In the genomic region with DNA sequence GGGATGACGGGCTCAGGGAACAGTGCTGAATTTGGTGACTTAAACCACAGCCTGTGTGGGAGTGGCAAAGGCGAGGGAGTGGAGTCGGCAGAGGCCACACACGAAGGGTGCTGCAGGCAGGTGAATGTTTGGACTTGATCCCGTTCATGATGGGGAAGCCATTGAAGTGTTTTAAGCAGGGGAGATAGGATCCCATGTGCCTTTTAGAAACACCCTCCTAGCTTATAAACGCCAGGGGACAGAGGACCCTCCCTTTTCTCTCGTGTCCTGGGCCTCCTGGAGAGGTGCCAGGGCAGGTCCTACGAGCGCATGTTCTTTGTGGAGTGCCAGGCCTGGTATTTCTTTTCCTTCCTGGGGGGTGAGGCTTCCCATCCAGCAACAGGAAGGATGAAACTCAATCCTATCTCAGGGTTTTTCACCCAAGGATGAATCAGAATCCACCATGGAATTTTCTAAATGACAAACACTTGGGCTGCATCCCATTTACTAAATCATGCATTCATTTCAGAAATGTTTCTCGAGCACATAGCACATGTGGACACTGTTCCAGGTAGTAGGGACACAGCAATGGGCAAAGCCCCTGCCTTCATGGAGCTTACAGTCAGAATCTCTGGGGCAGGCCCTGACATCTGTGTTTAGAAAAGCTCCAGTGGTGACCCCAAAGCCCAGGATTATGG, we compare ENCODE assay signal across 16 cellular contexts. TPM values are rescaled to one million over a fixed set of nuclear protein-coding genes. Genes with fewer than 3 reads are reported as not detected.
A peak's percentile ranks its signal among the peaks of the same experiment; 100 is the strongest.
DNase-seq lines count a peak whose midpoint lies in the region; ATAC-seq, FAIRE-seq and TF ChIP-seq lines count a peak whose summit lies in the region.
"Had no signal": no experiment of that assay in that cellular context is flagged by ENCODE, and none has a peak within 500 bp of the region (broad histone marks: within the 10 kb centered on the region; RNA-seq: fewer than 3 reads in every experiment).

No MANE protein-coding gene starts in this region.

- H3K36me3 ChIP-seq in ACC112 (ENCODE audit: insufficient read depth, low read length) (no peaks in the 10 kb centered on the region), bronchial epithelial cell (ENCODE audit: control insufficient read depth, insufficient read depth, low read length) (no peaks in the 10 kb centered on the region)
- H3K36me3 ChIP-seq: heart left ventricle, neural progenitor cell, upper lobe of right lung had no signal

- no peak for FAIRE-seq in bronchial epithelial cell (lab: Jason Lieb, UNC)

- peaks cover 2% of the 10 kb centered on the region for H3K4me1 Mint-ChIP-seq in endothelial cell (ENCODE audit: unreplicated experiment)

- H3K4me1 ChIP-seq in ACC112 (ENCODE audit: control insufficient read depth, insufficient read depth, low read length, unreplicated experiment) = peaks cover 33% of the 10 kb centered on the region

- ATAC-seq in omental fat pad (ENCODE audit: low FRiP score) = no peak

- H3K9me3 Mint-ChIP-seq in endothelial cell (ENCODE audit: unreplicated experiment) = no peaks in the 10 kb centered on the region
- H3K9me3 Mint-ChIP-seq: IgD-negative memory B cell, neural progenitor cell had no signal

- DNase-seq in HS-27A (ENCODE audit: low read depth) (peak; percentile 22), bronchial epithelial cell (ENCODE audit: low read depth) (peak; percentile 27), myocyte (ENCODE audit: low read depth) (peak; percentile 65), NCI-H2081 (lab: John Stamatoyannopoulos, UW) (no peak), omental fat pad (ENCODE audit: low spot score) (no peak), endothelial cell (ENCODE audit: low spot score) (no peak)
- no peak for DNase-seq in activated CD4-positive, alpha-beta T cell treated with anti-CD3 and anti-CD28 coated beads, Interleukin-2, amount 50 U/mL, for 48 hours
- DNase-seq: DMS79 treated with DMSO at 0.1 percent for 48 hours, heart left ventricle, left ventricle myocardium superior, NCI-H1436 treated with DMSO at 0.1 percent for 48 hours, NCI-H82, upper lobe of right lung had no signal

- no peak overlapping the region for H3K4me3 ChIP-seq in ACC112 (ENCODE audit: low read depth, low read length)
- no peak overlapping the region for H3K4me3 ChIP-seq in bronchial epithelial cell (ENCODE audit: low read depth, low read length)
- H3K4me3 ChIP-seq: heart left ventricle, neural progenitor cell, upper lobe of right lung had no signal

- no peak for TF ChIP-seq CTCF in bronchial epithelial cell (IDR thresholded peaks at IDR 0.05; ENCODE audit: insufficient read depth, low read length, severe bottlenecking)
- TF ChIP-seq CTCF in omental fat pad (IDR thresholded peaks at IDR 0.05) = no peak
- TF ChIP-seq CTCF in endothelial cell (IDR thresholded peaks at IDR 0.05; ENCODE audit: unreplicated experiment) = no peak

- H3K27me3 ChIP-seq in ACC112 (ENCODE audit: insufficient read depth, low read length) = no peaks in the 10 kb centered on the region
- H3K27me3 ChIP-seq in bronchial epithelial cell (ENCODE audit: control insufficient read depth, insufficient read depth, low read length) = no peaks in the 10 kb centered on the region
- H3K27me3 ChIP-seq: heart left ventricle, neural progenitor cell, upper lobe of right lung had no signal

- H3K27ac Mint-ChIP-seq in endothelial cell (ENCODE audit: unreplicated experiment) = no peak overlapping the region
- H3K27ac Mint-ChIP-seq: neural progenitor cell had no signal

- no peak overlapping the region for H2AFZ ChIP-seq in ACC112 (ENCODE audit: low read length, unreplicated experiment)
- H2AFZ ChIP-seq: neural progenitor cell had no signal

- no peak overlapping the region for H3K4me3 Mint-ChIP-seq in endothelial cell (ENCODE audit: unreplicated experiment)
- H3K4me3 Mint-ChIP-seq: IgD-negative memory B cell, neural progenitor cell had no signal

- peaks cover 7% of the 10 kb centered on the region for H3K27me3 Mint-ChIP-seq in endothelial cell (ENCODE audit: unreplicated experiment)
- H3K27me3 Mint-ChIP-seq: IgD-negative memory B cell had no signal

- H3K27ac ChIP-seq in ACC112 (ENCODE audit: low read depth, low read length) = peak overlapping the region; percentile 99
- H3K27ac ChIP-seq: neural progenitor cell, upper lobe of right lung had no signal

- H3K36me3 Mint-ChIP-seq in endothelial cell (ENCODE audit: low read depth, unreplicated experiment) = no peaks in the 10 kb centered on the region
- H3K36me3 Mint-ChIP-seq: IgD-negative memory B cell had no signal

- H3K79me2 ChIP-seq in ACC112 (ENCODE audit: control insufficient read depth, insufficient read depth, low read length, unreplicated experiment) = no peaks in the 10 kb centered on the region

RNA-seq across cellular contexts. Expression of a gene that starts 59.6 kb away (rescaled TPM):
- total RNA-seq in bronchial epithelial cell (not detected in 2 replicates), myocyte (not detected in 2 replicates), omental fat pad (under 1 TPM in 2 of 4 donors, not detected in 2; 0.28 to 0.96 TPM), endothelial cell (ENCODE audit: unreplicated experiment) (0.21 TPM)
- polyA plus RNA-seq in myocyte (2012) = not detected
- polyA plus RNA-seq: IgD-negative memory B cell had no signal

Comparison
In these comparisons a context has a peak if more than half of its experiments do, and no peak if none do; other contexts are left out.
1. DNase-seq: peak in HS-27A (single experiment), bronchial epithelial cell (single experiment) and myocyte (single experiment); none in NCI-H2081 (0 of 2), omental fat pad (single experiment), activated CD4-positive, alpha-beta T cell treated with anti-CD3 and anti-CD28 coated beads, Interleukin-2, amount 50 U/mL, for 48 hours (0 of 2) and endothelial cell (single experiment).